8 cellular contexts compared by ENCODE assay signal in genomic region chr20:60262967-60263603, GRCh38.
DNase-seq lines count a peak whose midpoint lies in the region; ATAC-seq and TF ChIP-seq lines count a peak whose summit lies in the region.

No MANE protein-coding gene starts in this region.

- intact Hi-C loops in right lobe of liver (cut with DNase I), result no loop called here

- H3K4me1 Mint-ChIP-seq in activated naive CD4-positive, alpha-beta T cell treated with anti-CD3 and anti-CD28 coated beads, Interleukin-2, amount 10 ng/mL, durations not matched to agents 7 days and 5 days, result peaks cover 8% of the 10 kb centered on the region
- no peaks in the 10 kb centered on the region for H3K4me1 Mint-ChIP-seq in stimulated activated effector memory CD8-positive, alpha-beta T cell treated with anti-CD3 and anti-CD28 coated beads, Interleukin-12 subunit alpha, Interleukin-12 subunit beta, amount 100 ng/mL, for 72 hours

- peaks cover 7% of the 10 kb centered on the region for H3K27me3 Mint-ChIP-seq in activated naive CD4-positive, alpha-beta T cell treated with anti-CD3 and anti-CD28 coated beads, Interleukin-2, amount 10 ng/mL, durations not matched to agents 7 days and 5 days

- no peaks in the 10 kb centered on the region for H3K9me3 Mint-ChIP-seq in activated naive CD4-positive, alpha-beta T cell treated with anti-CD3 and anti-CD28 coated beads, Interleukin-2, amount 10 ng/mL, durations not matched to agents 7 days and 5 days
- no peaks in the 10 kb centered on the region for H3K9me3 Mint-ChIP-seq in stimulated activated effector memory CD8-positive, alpha-beta T cell treated with anti-CD3 and anti-CD28 coated beads, Interleukin-12 subunit alpha, Interleukin-12 subunit beta, amount 100 ng/mL, for 72 hours

- no peak overlapping the region for H3K4me3 ChIP-seq in right lobe of liver
- H3K4me3 ChIP-seq in coronary artery, result no peak overlapping the region

- H3K36me3 Mint-ChIP-seq in activated naive CD4-positive, alpha-beta T cell treated with anti-CD3 and anti-CD28 coated beads, Interleukin-2, amount 10 ng/mL, durations not matched to agents 7 days and 5 days, result no peaks in the 10 kb centered on the region
- H3K36me3 Mint-ChIP-seq in stimulated activated effector memory CD8-positive, alpha-beta T cell treated with anti-CD3 and anti-CD28 coated beads, Interleukin-12 subunit alpha, Interleukin-12 subunit beta, amount 100 ng/mL, for 72 hours, result no peaks in the 10 kb centered on the region

- H3K9me3 ChIP-seq in right lobe of liver, result no peaks in the 10 kb centered on the region

- 20% methylated on average over 1 of the region's 4 CpGs for WGBS in right lobe of liver (ENCODE audit: insufficient coverage, low coverage, low lambda C conversion rate, missing lambda C conversion rate)

- H3K27ac Mint-ChIP-seq in activated naive CD4-positive, alpha-beta T cell treated with anti-CD3 and anti-CD28 coated beads, Interleukin-2, amount 10 ng/mL, durations not matched to agents 7 days and 5 days, result no peak overlapping the region
- no peak overlapping the region for H3K27ac Mint-ChIP-seq in stimulated activated effector memory CD8-positive, alpha-beta T cell treated with anti-CD3 and anti-CD28 coated beads, Interleukin-12 subunit alpha, Interleukin-12 subunit beta, amount 100 ng/mL, for 72 hours

- TF ChIP-seq POLR2A in right lobe of liver (IDR thresholded peaks at IDR 0.05), result no peak

- H3K4me3 Mint-ChIP-seq in activated naive CD4-positive, alpha-beta T cell treated with anti-CD3 and anti-CD28 coated beads, Interleukin-2, amount 10 ng/mL, durations not matched to agents 7 days and 5 days, result no peak overlapping the region
- H3K4me3 Mint-ChIP-seq in stimulated activated effector memory CD8-positive, alpha-beta T cell treated with anti-CD3 and anti-CD28 coated beads, Interleukin-12 subunit alpha, Interleukin-12 subunit beta, amount 100 ng/mL, for 72 hours, result no peak overlapping the region

- TF ChIP-seq CTCF in GM20000 (IDR thresholded peaks at IDR 0.05; ENCODE audit: extremely low read depth, missing control alignments) (peak; percentile 84), right lobe of liver (IDR thresholded peaks at IDR 0.05) (peak; percentile 41 to 78 (median 64)), coronary artery (IDR thresholded peaks at IDR 0.05) (no peak)

- H3K27ac ChIP-seq in right lobe of liver (no peak overlapping the region), coronary artery (no peak overlapping the region)

- no peaks in the 10 kb centered on the region for H3K36me3 ChIP-seq in right lobe of liver

- H3K27me3 ChIP-seq in right lobe of liver, result no peaks in the 10 kb centered on the region

- H3K4me1 ChIP-seq in right lobe of liver, result peaks cover 0 to 5% (median 0%) of the 10 kb centered on the region in 4 donors

- DNase-seq in ACHN, result peak; percentile 46
- peak; percentile 54 for DNase-seq in GM20000 (ENCODE audit: low spot score)
- peak; percentile 25 for DNase-seq in SHP77 treated with DMSO at 0.1 percent for 48 hours (lab: John Stamatoyannopoulos, UW)
- DNase-seq in activated naive CD4-positive, alpha-beta T cell treated with anti-CD3 and anti-CD28 coated beads, Interleukin-2, amount 10 ng/mL, durations not matched to agents 7 days and 5 days, result peak; percentile 66
- peak in 1 of 3 donors; percentile 34 for DNase-seq in right lobe of liver
- DNase-seq in stimulated activated effector memory CD8-positive, alpha-beta T cell treated with anti-CD3 and anti-CD28 coated beads, Interleukin-12 subunit alpha, Interleukin-12 subunit beta, amount 100 ng/mL, for 72 hours (ENCODE audit: low spot score in 2 of 2), result peak; percentile 50 to 66
- DNase-seq in coronary artery (ENCODE audit: low spot score), result no peak

- ATAC-seq in right lobe of liver (peak; percentile 27 to 61 (median 50)), HG02938 (IDR thresholded peaks at IDR 0.05; ENCODE audit: unreplicated experiment) (no peak)
- peak; percentile 52 for ATAC-seq in stimulated activated effector memory CD8-positive, alpha-beta T cell treated with anti-CD3 and anti-CD28 coated beads, Interleukin-12 subunit alpha, Interleukin-12 subunit beta, amount 100 ng/mL, for 72 hours

- CTCF ChIA-PET in activated naive CD4-positive, alpha-beta T cell treated with anti-CD3 and anti-CD28 coated beads, Interleukin-2, amount 10 ng/mL, durations not matched to agents 7 days and 5 days (lab: Charles Lee), result interaction anchor here (0.7 to 6.0 kb wide), 11 partner anchors 10 to 318 kb away, joined by 3 to 54 read pairs (median 4); no protein-coding TSS in a partner anchor

- in situ Hi-C loops in ACHN (cut with HindIII; ENCODE audit: low pct_ligation_motif_present, low pct_unique_long_range_greater_than_20kb, low sequenced_read_pairs), result no loop called here
